ENCODE assay signal across 14 cellular contexts in genomic region chr15:68188647-68189046, GRCh38. TPM values are rescaled to one million over a fixed set of nuclear protein-coding genes. Genes with fewer than 3 reads are reported as not detected.
A peak's percentile ranks its signal among the peaks of the same experiment; 100 is the strongest.
DNase-seq lines count a peak whose midpoint lies in the region; ATAC-seq and TF ChIP-seq lines count a peak whose summit lies in the region.
"Had no signal": no experiment of that assay in that cellular context is flagged by ENCODE, and none has a peak within 500 bp of the region (broad histone marks: within the 10 kb centered on the region; RNA-seq: fewer than 3 reads in every experiment).

No MANE protein-coding gene starts in this region.

- no peaks in the 10 kb centered on the region for H3K27me3 ChIP-seq in right atrium auricular region
- no peaks in the 10 kb centered on the region for H3K27me3 ChIP-seq in rectal smooth muscle tissue (ENCODE audit: control insufficient read depth, insufficient read depth, low read length)
- H3K27me3 ChIP-seq: SJSA1 had no signal

- intact Hi-C loops in left cardiac atrium (cut with DNase I) = no loop called here

- H3K4me1 Mint-ChIP-seq in chondrocyte (ENCODE audit: low read depth) = peaks cover 53% of the 10 kb centered on the region
- H3K4me1 Mint-ChIP-seq: activated naive CD4-positive, alpha-beta T cell treated with anti-CD3 and anti-CD28 coated beads, Interleukin-2, amount 10 ng/mL, durations not matched to agents 7 days and 5 days had no signal

- H3K4me1 ChIP-seq in right atrium auricular region (peaks cover 0 to 38% of the 10 kb centered on the region in 2 donors), rectal smooth muscle tissue (ENCODE audit: control insufficient read depth, insufficient read depth, low read length) (peaks cover 20% of the 10 kb centered on the region)

- DNase-seq in right atrium auricular region (ENCODE audit: low spot score) = no peak
- no peak for DNase-seq in left cardiac atrium
- DNase-seq in chondrocyte (ENCODE audit: low spot score) = no peak
- no peak for DNase-seq in NOMO-1 treated with dmso at 0.1 percent for 144 hours (lab: John Stamatoyannopoulos, UW; ENCODE audit: unreplicated experiment)
- no peak for DNase-seq in NCI-H146 (lab: John Stamatoyannopoulos, UW)
- DNase-seq in NCI-H1105 treated with DMSO at 0.1 percent for 48 hours (lab: John Stamatoyannopoulos, UW) = no peak
- no peak for DNase-seq in DMS114 treated with DMSO at 0.1 percent for 48 hours (lab: John Stamatoyannopoulos, UW; ENCODE audit: unreplicated experiment)
- DNase-seq: activated naive CD4-positive, alpha-beta T cell treated with anti-CD3 and anti-CD28 coated beads, Interleukin-2, amount 10 ng/mL, durations not matched to agents 7 days and 5 days; KBM-7; midbrain; NCI-H1436 treated with DMSO at 0.1 percent for 48 hours; NCI-H345 had no signal

- H3K27ac Mint-ChIP-seq in chondrocyte (ENCODE audit: unreplicated experiment) = peak overlapping the region; percentile 76
- H3K27ac Mint-ChIP-seq: activated naive CD4-positive, alpha-beta T cell treated with anti-CD3 and anti-CD28 coated beads, Interleukin-2, amount 10 ng/mL, durations not matched to agents 7 days and 5 days had no signal

- H3K27me3 Mint-ChIP-seq in chondrocyte (ENCODE audit: low read depth) = no peaks in the 10 kb centered on the region
- H3K27me3 Mint-ChIP-seq: activated naive CD4-positive, alpha-beta T cell treated with anti-CD3 and anti-CD28 coated beads, Interleukin-2, amount 10 ng/mL, durations not matched to agents 7 days and 5 days had no signal

- H3K9me3 Mint-ChIP-seq in chondrocyte (ENCODE audit: low read depth) = no peaks in the 10 kb centered on the region
- H3K9me3 Mint-ChIP-seq: activated naive CD4-positive, alpha-beta T cell treated with anti-CD3 and anti-CD28 coated beads, Interleukin-2, amount 10 ng/mL, durations not matched to agents 7 days and 5 days had no signal

- H3K27ac ChIP-seq in right atrium auricular region (peak overlapping the region; percentile 53 to 71), rectal smooth muscle tissue (ENCODE audit: low read depth, low read length) (peak overlapping the region; percentile 82)
- H3K27ac ChIP-seq: SJSA1 had no signal

- H3K9ac ChIP-seq in rectal smooth muscle tissue (ENCODE audit: low read length) = no peak overlapping the region

- peaks cover 36% of the 10 kb centered on the region for H3K36me3 ChIP-seq in right atrium auricular region
- peaks cover 8% of the 10 kb centered on the region for H3K36me3 ChIP-seq in rectal smooth muscle tissue (ENCODE audit: control insufficient read depth, insufficient read depth, low read length)

- H3K36me3 Mint-ChIP-seq in chondrocyte (ENCODE audit: low read depth) = peaks cover 29% of the 10 kb centered on the region

- no peak for ATAC-seq in left cardiac atrium

- TF ChIP-seq CTCF in right atrium auricular region (IDR thresholded peaks at IDR 0.05) (no peak), chondrocyte (IDR thresholded peaks at IDR 0.05) (no peak)

- H3K9me3 ChIP-seq in right atrium auricular region = no peaks in the 10 kb centered on the region
- H3K9me3 ChIP-seq: SJSA1 had no signal

- H3K4me3 Mint-ChIP-seq in chondrocyte (ENCODE audit: unreplicated experiment) = no peak overlapping the region
- H3K4me3 Mint-ChIP-seq: activated naive CD4-positive, alpha-beta T cell treated with anti-CD3 and anti-CD28 coated beads, Interleukin-2, amount 10 ng/mL, durations not matched to agents 7 days and 5 days had no signal

- no peak overlapping the region for H3K4me3 ChIP-seq in right atrium auricular region
- no peak overlapping the region for H3K4me3 ChIP-seq in rectal smooth muscle tissue (ENCODE audit: low read length)
- H3K4me3 ChIP-seq: SJSA1 had no signal

RNA-seq across cellular contexts. Expression of gene CALML4, which starts 16.5 kb away (rescaled TPM):
- total RNA-seq in right atrium auricular region = 1 to 10 TPM in 1 of 2 donors, under 1 TPM in 1; 0.52 to 2.1 TPM
- total RNA-seq in left cardiac atrium = 1 to 10 TPM; 3.7 to 4.3 TPM
- 0.65 to 0.97 TPM (median 0.90 TPM) in 3 replicates for total RNA-seq in chondrocyte

RNA-seq across cellular contexts. Expression of gene CLN6, which starts 40.9 kb away (rescaled TPM):
- total RNA-seq in right atrium auricular region = 1 to 10 TPM; 6.4 to 7.4 TPM
- total RNA-seq in left cardiac atrium = 10 to 100 TPM; 10.7 to 12.3 TPM
- total RNA-seq in chondrocyte = 18.0 to 20.8 TPM (median 19.2 TPM) in 3 replicates
